In the genomic region with DNA sequence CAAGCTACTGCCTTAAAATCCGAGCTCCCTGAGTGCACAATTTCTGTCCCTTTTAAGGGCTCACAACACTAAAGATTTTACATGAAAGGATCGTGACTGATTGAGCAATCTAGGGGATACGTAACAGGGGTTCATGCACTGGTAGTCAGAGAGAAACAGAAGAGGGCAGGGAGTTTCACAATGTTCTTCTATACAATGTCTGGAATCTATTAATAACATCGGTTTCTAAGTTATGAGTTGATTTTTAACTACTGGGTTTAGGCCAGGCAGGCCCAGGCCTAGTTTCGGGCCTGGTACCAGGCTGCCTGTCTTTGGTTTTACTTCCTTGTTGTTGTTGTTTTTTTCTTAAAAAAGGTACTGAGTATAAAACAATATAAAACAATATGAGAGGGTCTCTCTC, we compare ENCODE assay signal across 8 cellular contexts.
DNase-seq lines count a peak whose midpoint lies in the region; ATAC-seq, FAIRE-seq and TF ChIP-seq lines count a peak whose summit lies in the region.
"Not testable (repeated sequence)": the region's sequence is repeated elsewhere in the genome, so short reads cannot be mapped to it uniquely, and the experiment has no call there.

No MANE protein-coding gene starts in this region.

- H3K27ac Mint-ChIP-seq in MCF 10A (ENCODE audit: low read depth, unreplicated experiment): not testable (repeated sequence)
- peak overlapping the region; percentile 22 for H3K27ac Mint-ChIP-seq in mesothelial cell of epicardium

- CTCF ChIA-PET in MCF 10A (lab: Yijun Ruan, JAX): interaction anchor here (0.6 kb wide), 1 partner anchor 181 kb away, joined by 4 read pairs; no protein-coding TSS in a partner anchor

- intact Hi-C loops in MCF 10A (cut with micrococcal nuclease): not testable (repeated sequence)

- DNase-seq in GM12892 (ENCODE audit: insufficient read length); mesothelial cell of epicardium (ENCODE audit: low spot score in 2 of 2, unreplicated experiment in 2 of 2): not testable (repeated sequence)
- DNase-seq in MV-4-11 (lab: John Stamatoyannopoulos, UW) (peak; percentile 84), MCF 10A (ENCODE audit: unreplicated experiment) (peak; percentile 48)

- H3K4me3 Mint-ChIP-seq in MCF 10A (ENCODE audit: unreplicated experiment); mesothelial cell of epicardium: not testable (repeated sequence)

- TF ChIP-seq POLR2A in GM12892 (IDR thresholded peaks at IDR 0.05; ENCODE audit: low read depth, low read length): not testable (repeated sequence)

- POLR2A ChIA-PET in MCF 10A (lab: Yijun Ruan, JAX): not testable (repeated sequence)

- not testable (repeated sequence) for H3K4me1 Mint-ChIP-seq in MCF 10A (ENCODE audit: insufficient read depth, unreplicated experiment)
- H3K4me1 Mint-ChIP-seq in mesothelial cell of epicardium: peaks cover 25% of the 10 kb centered on the region

- not testable (repeated sequence) for H3K9me3 Mint-ChIP-seq in MCF 10A (ENCODE audit: unreplicated experiment)
- H3K9me3 Mint-ChIP-seq in mesothelial cell of epicardium: peaks cover 25% of the 10 kb centered on the region

- not testable (repeated sequence) for H3K36me3 Mint-ChIP-seq in MCF 10A (ENCODE audit: insufficient read depth, unreplicated experiment); mesothelial cell of epicardium

- not testable (repeated sequence) for TF ChIP-seq CTCF in MCF 10A (IDR thresholded peaks at IDR 0.05; ENCODE audit: unreplicated experiment); mesothelial cell of epicardium (IDR thresholded peaks at IDR 0.05; ENCODE audit: unreplicated experiment)

- ATAC-seq in GM18873 (IDR thresholded peaks at IDR 0.05; ENCODE audit: low FRiP score, unreplicated experiment): peak; percentile 34
- peak; percentile 73 for ATAC-seq in GM21360 (IDR thresholded peaks at IDR 0.05; ENCODE audit: unreplicated experiment)
- ATAC-seq in HG02678 (IDR thresholded peaks at IDR 0.05; ENCODE audit: unreplicated experiment): peak; percentile 65
- ATAC-seq in HG03280 (IDR thresholded peaks at IDR 0.05; ENCODE audit: unreplicated experiment): peak; percentile 55

- not testable (repeated sequence) for BruUV-seq in MCF 10A (replicated peaks; lab: Mats Ljungman, UMichigan)

- peaks cover 62% of the 10 kb centered on the region for H3K27me3 Mint-ChIP-seq in MCF 10A (ENCODE audit: insufficient read depth, unreplicated experiment)
- not testable (repeated sequence) for H3K27me3 Mint-ChIP-seq in mesothelial cell of epicardium (ENCODE audit: low read depth)

- peak; percentile 53 for FAIRE-seq in GM12892 (lab: Jason Lieb, UNC)
